In the genomic region with DNA sequence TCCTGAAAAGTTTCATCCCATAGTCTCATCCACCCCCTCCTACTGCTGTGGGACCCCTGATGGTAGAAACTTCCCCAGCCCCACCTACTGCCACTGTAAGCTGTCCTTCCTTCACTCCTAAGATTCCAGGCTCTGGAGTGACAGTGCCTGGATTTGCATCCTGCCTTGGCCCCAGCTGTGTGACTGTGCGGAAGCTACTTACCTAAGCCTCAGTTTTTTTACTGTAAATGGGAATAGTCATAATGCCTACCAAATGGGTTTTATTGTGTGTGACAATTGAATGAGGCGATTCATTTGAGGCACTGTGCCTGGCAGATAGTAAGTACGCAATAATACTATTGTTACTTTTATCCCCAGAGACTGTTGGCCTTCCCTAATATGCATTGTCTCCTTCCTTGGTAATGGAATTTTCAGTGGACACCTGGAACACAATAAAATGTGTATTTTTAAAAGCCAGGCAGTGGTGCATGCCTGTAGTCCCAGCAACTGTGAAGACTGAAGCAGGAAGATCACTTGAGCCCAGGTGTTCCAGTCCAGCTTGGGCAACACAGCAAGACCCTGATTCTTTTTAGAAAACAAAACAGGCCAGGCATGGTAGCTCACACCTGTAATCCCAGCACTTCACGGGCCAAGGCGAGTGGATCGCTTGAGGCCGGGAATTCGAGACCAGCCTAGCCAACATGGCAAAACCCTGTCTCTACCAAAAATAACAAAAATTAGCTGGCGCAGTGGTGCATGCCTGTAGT, we compare ENCODE assay signal across 2 cellular contexts.
TF ChIP-seq lines count a peak whose summit lies in the region.

No MANE protein-coding gene starts in this region.

TF ChIP-seq in HepG2, 621 proteins besides CTCF, POLR2A, EP300 and RAD21:
- TF ChIP-seq ZSCAN21 (CRISPR knock-in tag; IDR thresholded peaks at IDR 0.05; ENCODE audit: borderline replicate concordance) (no peak), ZNF124 (CRISPR knock-in tag; IDR thresholded peaks at IDR 0.05) (no peak)
TF ChIP-seq in HepG2: peak in this region for 0.

TF ChIP-seq in H1, 55 proteins besides CTCF, POLR2A, EP300 and RAD21:
- TF ChIP-seq TEAD4 (IDR thresholded peaks at IDR 0.05; ENCODE audit: low read depth, low read length) (0 out of 2 replicates have a peak, but pooled peaks have one; percentile 20), SP1 (IDR thresholded peaks at IDR 0.05; ENCODE audit: low read depth, low read length) (0 out of 2 replicates have a peak, but pooled peaks have one; percentile 60), HDAC2 (IDR thresholded peaks at IDR 0.05; ENCODE audit: borderline replicate concordance in 1 of 2, low read depth in 2 of 2, low read length in 2 of 2) (no peak)
TF ChIP-seq in H1: peak in this region for 2.
